In the genomic region with DNA sequence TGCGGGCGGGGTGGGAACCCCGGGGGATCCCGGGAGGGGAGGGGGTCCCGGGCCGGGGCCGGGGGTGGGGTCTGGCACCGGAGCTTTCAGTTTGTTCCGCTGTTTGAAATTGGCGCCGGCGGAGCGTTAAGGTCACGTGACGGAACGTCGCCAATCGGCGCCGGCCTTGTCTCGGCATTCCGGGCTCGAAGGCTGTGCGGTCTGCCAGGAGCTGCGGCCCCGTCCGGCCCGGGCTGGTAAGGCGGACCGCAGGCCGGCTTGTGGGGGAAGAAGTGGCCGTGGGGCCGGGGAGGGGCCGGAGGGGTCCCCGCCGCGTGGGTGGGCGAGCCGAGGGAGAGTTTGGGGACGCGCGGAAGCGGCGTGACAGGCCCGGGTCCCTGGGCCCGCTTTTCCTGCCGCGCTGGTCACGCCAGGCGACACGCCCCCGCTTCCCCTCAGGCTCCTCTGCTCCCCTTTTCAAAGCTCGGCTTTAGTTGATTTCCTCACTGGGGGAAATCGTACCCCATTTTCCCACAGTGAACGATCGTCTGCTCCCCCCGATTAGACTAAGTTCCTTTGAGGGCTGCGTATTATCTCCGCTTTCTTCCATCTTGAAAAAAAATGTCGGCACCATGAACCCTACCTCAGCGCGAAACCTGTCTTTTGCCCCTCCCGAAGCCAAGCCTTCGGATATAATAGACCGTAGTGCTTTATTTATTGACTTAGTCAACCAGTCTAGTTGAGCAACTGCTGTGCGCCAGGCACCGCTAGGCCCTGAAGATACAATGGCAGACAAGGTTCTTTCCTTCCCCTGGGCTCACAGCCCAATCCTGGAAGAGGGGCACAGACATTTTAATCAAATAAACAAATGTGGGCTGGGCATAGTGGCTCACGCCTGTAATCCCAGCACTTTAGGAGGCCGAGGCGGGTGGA, we compare ENCODE assay signal across 8 cellular contexts. TPM values are rescaled to one million over a fixed set of nuclear protein-coding genes. Genes with fewer than 3 reads are reported as not detected.
DNase-seq lines count a peak whose midpoint lies in the region; ATAC-seq, FAIRE-seq and TF ChIP-seq lines count a peak whose summit lies in the region.

A gene with protein sequence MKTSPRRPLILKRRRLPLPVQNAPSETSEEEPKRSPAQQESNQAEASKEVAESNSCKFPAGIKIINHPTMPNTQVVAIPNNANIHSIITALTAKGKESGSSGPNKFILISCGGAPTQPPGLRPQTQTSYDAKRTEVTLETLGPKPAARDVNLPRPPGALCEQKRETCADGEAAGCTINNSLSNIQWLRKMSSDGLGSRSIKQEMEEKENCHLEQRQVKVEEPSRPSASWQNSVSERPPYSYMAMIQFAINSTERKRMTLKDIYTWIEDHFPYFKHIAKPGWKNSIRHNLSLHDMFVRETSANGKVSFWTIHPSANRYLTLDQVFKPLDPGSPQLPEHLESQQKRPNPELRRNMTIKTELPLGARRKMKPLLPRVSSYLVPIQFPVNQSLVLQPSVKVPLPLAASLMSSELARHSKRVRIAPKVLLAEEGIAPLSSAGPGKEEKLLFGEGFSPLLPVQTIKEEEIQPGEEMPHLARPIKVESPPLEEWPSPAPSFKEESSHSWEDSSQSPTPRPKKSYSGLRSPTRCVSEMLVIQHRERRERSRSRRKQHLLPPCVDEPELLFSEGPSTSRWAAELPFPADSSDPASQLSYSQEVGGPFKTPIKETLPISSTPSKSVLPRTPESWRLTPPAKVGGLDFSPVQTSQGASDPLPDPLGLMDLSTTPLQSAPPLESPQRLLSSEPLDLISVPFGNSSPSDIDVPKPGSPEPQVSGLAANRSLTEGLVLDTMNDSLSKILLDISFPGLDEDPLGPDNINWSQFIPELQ (minus strand): TSS at position 128 of the 912 bp plus-strand sequence. CDS start 2,696 bp downstream, outside the sequence.
A gene with protein sequence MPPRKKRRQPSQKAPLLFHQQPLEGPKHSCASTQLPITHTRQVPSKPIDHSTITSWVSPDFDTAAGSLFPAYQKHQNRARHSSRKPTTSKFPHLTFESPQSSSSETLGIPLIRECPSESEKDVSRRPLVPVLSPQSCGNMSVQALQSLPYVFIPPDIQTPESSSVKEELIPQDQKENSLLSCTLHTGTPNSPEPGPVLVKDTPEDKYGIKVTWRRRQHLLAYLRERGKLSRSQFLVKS (plus strand): TSS at position 177 of the 912 bp plus-strand sequence. CDS start 8,144 bp downstream, outside the sequence.

- FAIRE-seq in kidney (lab: Jason Lieb, UNC), result no peak

- no peaks in the 10 kb centered on the region for H3K36me3 ChIP-seq in kidney (ENCODE audit: control insufficient read depth in 1 of 2, insufficient read depth in 2 of 2, low read length in 2 of 2)

- peak; percentile 83 for ATAC-seq in GM19023 (IDR thresholded peaks at IDR 0.05; ENCODE audit: unreplicated experiment)
- ATAC-seq in HG03280 (IDR thresholded peaks at IDR 0.05; ENCODE audit: unreplicated experiment), result peak; percentile 82

- DNase-seq in AG08396 (ENCODE audit: low spot score) (peak; percentile 98), NCI-H345 (lab: John Stamatoyannopoulos, UW) (peak; percentile 90), cerebellar cortex (ENCODE audit: low spot score) (peak; percentile 90), kidney (peak; percentile 97)
- DNase-seq in activated CD4-positive, CD25-positive, alpha-beta regulatory T cell treated with anti-CD3 and anti-CD28 coated beads, Interleukin-2, amount 50 U/mL, for 72 hours, result peak; percentile 91
- peak; percentile 75 to 76 for DNase-seq in stimulated activated CD4-positive, alpha-beta T cell treated with anti-CD3 and anti-CD28 coated beads, Interleukin-15, amount 100 ng/mL, for 1 hour (ENCODE audit: low read depth in 1 of 2, low spot score in 1 of 2)

- peak within 1 kb of the TSS; percentile 89 to 92 for H3K27ac ChIP-seq in kidney (ENCODE audit: low read depth in 2 of 2, low read length in 2 of 2)

- peak; percentile 32 for TF ChIP-seq CTCF in kidney (IDR thresholded peaks at IDR 0.05; ENCODE audit: borderline replicate concordance, extremely low read depth, insufficient read depth)

- H3K9me3 ChIP-seq in kidney (ENCODE audit: control insufficient read depth in 1 of 2, low read length in 2 of 2), result no peaks in the 10 kb centered on the region

- intact Hi-C loops in kidney (cut with DNase I), result no loop called here

- peaks cover 0 to 16% of the 10 kb centered on the region in 2 donors for H3K4me1 ChIP-seq in kidney (ENCODE audit: control insufficient read depth in 1 of 2, insufficient read depth in 1 of 2, low read depth in 1 of 2, low read length in 2 of 2)

- H3K9ac ChIP-seq in kidney (ENCODE audit: low read length in 2 of 2), result peak within 1 kb of the TSS; percentile 85 to 98

- H3K4me3 ChIP-seq in kidney (ENCODE audit: low read length in 2 of 2), result peak within 1 kb of the TSS; percentile 87 to 94

RNA-seq across cellular contexts. Expression of the first gene that starts in this region (rescaled TPM):
- total RNA-seq in kidney, result 1.3 TPM
- 1.3 TPM for polyA plus RNA-seq in kidney (ENCODE audit: insufficient read depth, low read depth, low replicate concordance)

RNA-seq across cellular contexts. Expression of the second gene that starts in this region (rescaled TPM):
- total RNA-seq in kidney, result 17.2 TPM
- polyA plus RNA-seq in kidney (ENCODE audit: insufficient read depth, low read depth, low replicate concordance), result 15.9 TPM

Comparison
In these comparisons a context has a peak if more than half of its experiments do, and no peak if none do; other contexts are left out.
1. Peak in every context shown above with its lines: DNase-seq, ATAC-seq, H3K4me3 ChIP-seq and H3K27ac ChIP-seq.